8 cellular contexts compared by ENCODE assay signal in the genomic region with DNA sequence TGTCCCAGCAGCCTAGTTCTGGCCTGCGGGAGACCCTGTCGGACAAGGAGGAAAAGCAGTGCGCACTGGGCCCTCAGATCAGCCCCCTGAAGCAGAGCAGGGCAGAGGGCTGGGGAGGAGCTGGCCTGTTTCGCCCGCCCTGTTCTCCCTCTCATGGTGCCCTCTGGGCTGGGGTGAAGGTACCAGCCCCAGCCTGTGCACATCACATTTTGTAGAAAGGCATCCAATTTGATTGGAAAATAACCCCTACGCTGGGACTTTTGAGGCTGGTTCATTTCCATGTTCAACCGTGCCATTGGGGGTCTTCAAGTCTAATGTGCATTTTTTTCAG. TPM values are rescaled to one million over a fixed set of nuclear protein-coding genes. Genes with fewer than 3 reads are reported as not detected.
A peak's percentile ranks its signal among the peaks of the same experiment; 100 is the strongest.
DNase-seq lines count a peak whose midpoint lies in the region; ATAC-seq and TF ChIP-seq lines count a peak whose summit lies in the region.

No MANE protein-coding gene starts in this region.

- peak overlapping the region; percentile 77 for H3K27ac ChIP-seq in CD4-positive, CD25-positive, alpha-beta regulatory T cell (ENCODE audit: insufficient read depth, low read length, poor library complexity, severe bottlenecking)
- peak overlapping the region; percentile 69 for H3K27ac ChIP-seq in Karpas-422 (ENCODE audit: low read length)
- H3K27ac ChIP-seq in colonic mucosa, result peak overlapping the region; percentile 87

- ATAC-seq in CD4-positive, CD25-positive, alpha-beta regulatory T cell (ENCODE audit: low read depth in 2 of 2), result no peak
- ATAC-seq in natural killer cell treated with Interleukin-12 subunit alpha and Interleukin-12 subunit beta and Interleukin-15 and Interleukin-18, amount 100 ng/mL, for 72 hours, result no peak
- ATAC-seq in GM18498 (IDR thresholded peaks at IDR 0.05; ENCODE audit: unreplicated experiment) (no peak), GM18870 (IDR thresholded peaks at IDR 0.05; ENCODE audit: unreplicated experiment) (no peak)

- H3K36me3 ChIP-seq in CD4-positive, CD25-positive, alpha-beta regulatory T cell (ENCODE audit: control insufficient read depth, insufficient read depth, low read length), result no peaks in the 10 kb centered on the region
- H3K36me3 ChIP-seq in Karpas-422 (ENCODE audit: insufficient read depth, low read length), result peaks cover 19% of the 10 kb centered on the region; the same call in 1 of the 2 replicates
- no peaks in the 10 kb centered on the region for H3K36me3 ChIP-seq in colonic mucosa

- no peaks in the 10 kb centered on the region for H3K9me2 ChIP-seq in Karpas-422 (replicated peaks; ENCODE audit: insufficient read depth, low read length)

- peak overlapping the region; percentile 97 to 99 (median 98) for H3K4me3 Mint-ChIP-seq in CD4-positive, CD25-positive, alpha-beta regulatory T cell
- peak overlapping the region; percentile 96 for H3K4me3 Mint-ChIP-seq in natural killer cell treated with Interleukin-12 subunit alpha and Interleukin-12 subunit beta and Interleukin-15 and Interleukin-18, amount 100 ng/mL, for 72 hours

- peaks cover 24% of the 10 kb centered on the region for H4K20me1 ChIP-seq in Karpas-422 (ENCODE audit: insufficient read depth, low read depth, low read length)

- no peak overlapping the region for H3K4me3 ChIP-seq in CD4-positive, CD25-positive, alpha-beta regulatory T cell (ENCODE audit: low read depth, low read length)
- H3K4me3 ChIP-seq in Karpas-422 (ENCODE audit: low read length) (peak overlapping the region; percentile 84), colonic mucosa (peak overlapping the region; percentile 86)

- H3K4me1 Mint-ChIP-seq in CD4-positive, CD25-positive, alpha-beta regulatory T cell, result peaks cover 10 to 25% (median 19%) of the 10 kb centered on the region in 4 donors
- peaks cover 30 to 34% of the 10 kb centered on the region in 2 donors for H3K4me1 Mint-ChIP-seq in natural killer cell treated with Interleukin-12 subunit alpha and Interleukin-12 subunit beta and Interleukin-15 and Interleukin-18, amount 100 ng/mL, for 72 hours (ENCODE audit: low read depth in 2 of 2)

- DNase-seq in CD4-positive, CD25-positive, alpha-beta regulatory T cell, result no peak
- DNase-seq in Karpas-422, result peak; percentile 72
- DNase-seq in colonic mucosa, result no peak
- no peak for DNase-seq in natural killer cell treated with Interleukin-12 subunit alpha and Interleukin-12 subunit beta and Interleukin-15 and Interleukin-18, amount 100 ng/mL, for 72 hours (ENCODE audit: low spot score)
- no peak for DNase-seq in KBM-7
- no peak for DNase-seq in NCI-H1417 treated with DMSO at 0.1 percent for 48 hours (lab: John Stamatoyannopoulos, UW)

- H3K9me3 Mint-ChIP-seq in CD4-positive, CD25-positive, alpha-beta regulatory T cell, result no peaks in the 10 kb centered on the region
- H3K9me3 Mint-ChIP-seq in natural killer cell treated with Interleukin-12 subunit alpha and Interleukin-12 subunit beta and Interleukin-15 and Interleukin-18, amount 100 ng/mL, for 72 hours, result no peaks in the 10 kb centered on the region

- H3K36me3 Mint-ChIP-seq in CD4-positive, CD25-positive, alpha-beta regulatory T cell, result no peaks in the 10 kb centered on the region
- H3K36me3 Mint-ChIP-seq in natural killer cell treated with Interleukin-12 subunit alpha and Interleukin-12 subunit beta and Interleukin-15 and Interleukin-18, amount 100 ng/mL, for 72 hours, result peaks cover 8% of the 10 kb centered on the region

- intact Hi-C loops in colonic mucosa (cut with DNase I), result no loop called here

- H3K79me2 ChIP-seq in Karpas-422 (ENCODE audit: low read length), result peaks cover 39% of the 10 kb centered on the region

- H3K9me3 ChIP-seq in CD4-positive, CD25-positive, alpha-beta regulatory T cell (ENCODE audit: control insufficient read depth in 2 of 2, low read length in 2 of 2), result no peaks in the 10 kb centered on the region
- H3K9me3 ChIP-seq in Karpas-422 (ENCODE audit: low read length) (no peaks in the 10 kb centered on the region), colonic mucosa (no peaks in the 10 kb centered on the region)

- peak overlapping the region; percentile 64; the same call in 1 of the 2 replicates for H2AFZ ChIP-seq in Karpas-422 (ENCODE audit: low read length)

- peaks cover 10% of the 10 kb centered on the region for H3K27me3 Mint-ChIP-seq in CD4-positive, CD25-positive, alpha-beta regulatory T cell
- H3K27me3 Mint-ChIP-seq in natural killer cell treated with Interleukin-12 subunit alpha and Interleukin-12 subunit beta and Interleukin-15 and Interleukin-18, amount 100 ng/mL, for 72 hours, result no peaks in the 10 kb centered on the region

- peaks cover 30% of the 10 kb centered on the region for H3K4me1 ChIP-seq in CD4-positive, CD25-positive, alpha-beta regulatory T cell (ENCODE audit: control insufficient read depth, insufficient read depth, low read length, poor library complexity, severe bottlenecking)
- H3K4me1 ChIP-seq in Karpas-422 (ENCODE audit: low read length) (peaks cover 33% of the 10 kb centered on the region), colonic mucosa (peaks cover 5% of the 10 kb centered on the region)

- peak overlapping the region in 2 of 3 donors; percentile 97 to 99 for H3K27ac Mint-ChIP-seq in CD4-positive, CD25-positive, alpha-beta regulatory T cell
- peak overlapping the region; percentile 77 to 99 for H3K27ac Mint-ChIP-seq in natural killer cell treated with Interleukin-12 subunit alpha and Interleukin-12 subunit beta and Interleukin-15 and Interleukin-18, amount 100 ng/mL, for 72 hours

- H3K9ac ChIP-seq in Karpas-422 (ENCODE audit: low read length) (peak overlapping the region; percentile 93), colonic mucosa (ENCODE audit: low read depth in 2 of 2, low read length in 2 of 2) (peak overlapping the region; percentile 58 to 74)

- no peaks in the 10 kb centered on the region for H3K27me3 ChIP-seq in CD4-positive, CD25-positive, alpha-beta regulatory T cell (ENCODE audit: control insufficient read depth, insufficient read depth, low read length)
- no peaks in the 10 kb centered on the region for H3K27me3 ChIP-seq in Karpas-422 (ENCODE audit: low read length)
- no peaks in the 10 kb centered on the region for H3K27me3 ChIP-seq in colonic mucosa

- peak overlapping the region; percentile 78 for H3K4me2 ChIP-seq in Karpas-422 (ENCODE audit: low read depth, low read length, poor library complexity, severe bottlenecking)

- TF ChIP-seq CTCF in colonic mucosa (IDR thresholded peaks at IDR 0.05), result no peak

- in situ Hi-C loops in KBM-7 (cut with MboI; ENCODE audit: low pct_unique_long_range_greater_than_20kb, low sequenced_read_pairs), result no loop called here

RNA-seq across cellular contexts. Expression of a gene that starts 0.8 kb away (rescaled TPM):
- total RNA-seq in CD4-positive, CD25-positive, alpha-beta regulatory T cell, result 351 TPM
- polyA plus RNA-seq in CD4-positive, CD25-positive, alpha-beta regulatory T cell, result 100 to 1,000 TPM; 210 to 266 (median 227) TPM
- total RNA-seq in Karpas-422 (2014; rRNA removed; shearing (Covaris generic); ENCODE audit: low replicate concordance), result 80.5 and 171 TPM in 2 replicates
- total RNA-seq in colonic mucosa, result 100 to 1,000 TPM in 1 of 2 donors, 10 to 100 TPM in 1; 96.1 to 134 TPM
- total RNA-seq in natural killer cell treated with Interleukin-12 subunit alpha and Interleukin-12 subunit beta and Interleukin-15 and Interleukin-18, amount 100 ng/mL, for 72 hours, result 100 to 1,000 TPM; 160 to 222 TPM
